Comparison of ENCODE assay signal across 28 cellular contexts in genomic region chr11:77529685-77530084, GRCh38.
"Had no signal": no experiment of that assay in that cellular context is flagged by ENCODE, and none has a peak within 500 bp of the region (broad histone marks: within the 10 kb centered on the region; RNA-seq: fewer than 3 reads in every experiment).

No MANE protein-coding gene starts in this region.

- ATAC-seq: left colon; left lung; lower lobe of right lung; naive thymus-derived CD8-positive, alpha-beta T cell; right lobe of liver; stimulated activated naive B cell treated with anti-CD40 and anti-IgM and Interleukin-4, amounts not matched to agents 10 μg/mL and 1 μg/mL and 100 μg/mL, for 72 hours; upper lobe of right lung had no signal

- DNase-seq: head of caudate nucleus; hippocampal formation; immature natural killer cell; kidney; left colon; left lung; lower lobe of right lung; mammary epithelial cell; mesenchymal stem cell; naive thymus-derived CD8-positive, alpha-beta T cell; occipital lobe; ovary; right lobe of liver; stimulated activated CD4-positive, alpha-beta T cell treated with anti-CD3 and anti-CD28 coated beads, Interleukin-12 subunit alpha, Interleukin-12 subunit beta, amount 100 ng/mL, for 4 hours; stimulated activated CD4-positive, alpha-beta T cell treated with anti-CD3 and anti-CD28 coated beads, Interleukin-15, amount 100 ng/mL, for 24 hours; stimulated activated CD4-positive, alpha-beta T cell treated with anti-CD3 and anti-CD28 coated beads, Interleukin-2, amount 100 ng/mL, for 24 hours; stimulated activated CD4-positive, alpha-beta T cell treated with anti-CD3 and anti-CD28 coated beads, Interleukin-4, amount 100 ng/mL, for 1 hour; stimulated activated naive B cell treated with anti-CD40 and anti-IgM and Interleukin-4, amounts not matched to agents 10 μg/mL and 1 μg/mL and 100 μg/mL, for 72 hours; tibial artery; trophoblast cell; upper lobe of right lung had no signal

- H3K4me3 ChIP-seq: left lung, lower lobe of right lung, ovary, right atrium auricular region, right lobe of liver, suprapubic skin, thoracic aorta, tibial artery, upper lobe of right lung had no signal

- H3K4me1 Mint-ChIP-seq: immature natural killer cell, nephron had no signal

- H3K4me3 Mint-ChIP-seq: immature natural killer cell; naive thymus-derived CD8-positive, alpha-beta T cell; nephron; stimulated activated naive B cell treated with anti-CD40 and anti-IgM and Interleukin-4, amounts not matched to agents 10 μg/mL and 1 μg/mL and 100 μg/mL, for 72 hours; stimulated activated naive CD8-positive, alpha-beta T cell treated with anti-CD3 and anti-CD28 coated beads, Interleukin-15, Interleukin-2, amounts not matched to agents 100 ng/mL and 50 ng/mL, for 24 hours had no signal

- H3K36me3 ChIP-seq: left lung, lower lobe of right lung, neutrophil, ovary, right atrium auricular region, right lobe of liver, suprapubic skin, thoracic aorta, tibial artery, upper lobe of right lung had no signal

- H3K27ac Mint-ChIP-seq: immature natural killer cell; naive thymus-derived CD8-positive, alpha-beta T cell; nephron; progenitor cell of endocrine pancreas; stimulated activated naive B cell treated with anti-CD40 and anti-IgM and Interleukin-4, amounts not matched to agents 10 μg/mL and 1 μg/mL and 100 μg/mL, for 72 hours; stimulated activated naive CD8-positive, alpha-beta T cell treated with anti-CD3 and anti-CD28 coated beads, Interleukin-15, Interleukin-2, amounts not matched to agents 100 ng/mL and 50 ng/mL, for 24 hours had no signal

- H3K27me3 Mint-ChIP-seq: naive thymus-derived CD8-positive, alpha-beta T cell; progenitor cell of endocrine pancreas; stimulated activated naive CD8-positive, alpha-beta T cell treated with anti-CD3 and anti-CD28 coated beads, Interleukin-15, Interleukin-2, amounts not matched to agents 100 ng/mL and 50 ng/mL, for 24 hours had no signal

- H3K36me3 Mint-ChIP-seq: immature natural killer cell; naive thymus-derived CD8-positive, alpha-beta T cell; stimulated activated naive B cell treated with anti-CD40 and anti-IgM and Interleukin-4, amounts not matched to agents 10 μg/mL and 1 μg/mL and 100 μg/mL, for 72 hours had no signal

- H3K27ac ChIP-seq: left lung, lower lobe of right lung, neutrophil, ovary, right atrium auricular region, right lobe of liver, suprapubic skin, thoracic aorta, tibial artery, upper lobe of right lung had no signal

- H3K27me3 ChIP-seq: left lung, neutrophil, ovary, right atrium auricular region, right lobe of liver, suprapubic skin, tibial artery, upper lobe of right lung had no signal

- H3K9me3 ChIP-seq: left lung, lower lobe of right lung, neutrophil, ovary, right atrium auricular region, right lobe of liver, suprapubic skin, thoracic aorta, tibial artery, upper lobe of right lung had no signal

- H3K4me1 ChIP-seq: left lung, lower lobe of right lung, right atrium auricular region, right lobe of liver, suprapubic skin, tibial artery, upper lobe of right lung had no signal

- H3K9me3 Mint-ChIP-seq: immature natural killer cell; naive thymus-derived CD8-positive, alpha-beta T cell; nephron; stimulated activated naive B cell treated with anti-CD40 and anti-IgM and Interleukin-4, amounts not matched to agents 10 μg/mL and 1 μg/mL and 100 μg/mL, for 72 hours; stimulated activated naive CD8-positive, alpha-beta T cell treated with anti-CD3 and anti-CD28 coated beads, Interleukin-15, Interleukin-2, amounts not matched to agents 100 ng/mL and 50 ng/mL, for 24 hours had no signal
